ENCODE assay signal across 15 cellular contexts in genomic region chr13:27183561-27184147, GRCh38. TPM values are rescaled to one million over a fixed set of nuclear protein-coding genes. Genes with fewer than 3 reads are reported as not detected.
DNase-seq lines count a peak whose midpoint lies in the region; ATAC-seq and TF ChIP-seq lines count a peak whose summit lies in the region.
"Had no signal": no experiment of that assay in that cellular context is flagged by ENCODE, and none has a peak within 500 bp of the region (broad histone marks: within the 10 kb centered on the region; RNA-seq: fewer than 3 reads in every experiment).

No MANE protein-coding gene starts in this region.

- peak overlapping the region; percentile 78 for H3K27ac ChIP-seq in GM23248
- H3K27ac ChIP-seq in fibroblast of lung (ENCODE audit: insufficient read depth, low read length): peak overlapping the region; percentile 78
- peak overlapping the region; percentile 49 for H3K27ac ChIP-seq in osteoblast (ENCODE audit: low read depth, low read length)
- no peak overlapping the region for H3K27ac ChIP-seq in MM.1S (ENCODE audit: low read length)
- H3K27ac ChIP-seq in naive thymus-derived CD4-positive, alpha-beta T cell (ENCODE audit: low read depth, low read length): no peak overlapping the region
- H3K27ac ChIP-seq: dorsolateral prefrontal cortex had no signal

- H3K4me1 Mint-ChIP-seq in T-helper 17 cell: no peaks in the 10 kb centered on the region
- no peaks in the 10 kb centered on the region for H3K4me1 Mint-ChIP-seq in naive thymus-derived CD4-positive, alpha-beta T cell
- H3K4me1 Mint-ChIP-seq: IgD-negative memory B cell had no signal

- no peak overlapping the region for H3K4me3 ChIP-seq in GM23248
- H3K4me3 ChIP-seq in fibroblast of lung (replicated peaks in 1 of 4; ENCODE audit: control extremely low read depth in 1 of 4, insufficient read depth in 1 of 4, low read depth in 3 of 4, low read length in 4 of 4): no peak overlapping the region
- peak overlapping the region; percentile 4 for H3K4me3 ChIP-seq in osteoblast (ENCODE audit: insufficient read depth, low read length)
- H3K4me3 ChIP-seq in MM.1S (ENCODE audit: low read length): no peak overlapping the region
- no peak overlapping the region for H3K4me3 ChIP-seq in naive thymus-derived CD4-positive, alpha-beta T cell (ENCODE audit: low read length)
- H3K4me3 ChIP-seq: dorsolateral prefrontal cortex had no signal

- H2AFZ ChIP-seq in GM23248 (0 out of 2 replicates have a peak overlapping the region, but pooled peaks have one; percentile 26), fibroblast of lung (ENCODE audit: low read length) (no peak overlapping the region), osteoblast (ENCODE audit: low read length) (peak overlapping the region; percentile 67), MM.1S (ENCODE audit: low read length) (no peak overlapping the region)

- H3K4me1 ChIP-seq in GM23248 (ENCODE audit: insufficient read depth) (peaks cover 17% of the 10 kb centered on the region), fibroblast of lung (ENCODE audit: control insufficient read depth, extremely low read depth, insufficient read depth, low read length) (peaks cover 9% of the 10 kb centered on the region), osteoblast (ENCODE audit: insufficient read depth, low read length) (peaks cover 11% of the 10 kb centered on the region), MM.1S (ENCODE audit: low read length) (no peaks in the 10 kb centered on the region)
- H3K4me1 ChIP-seq in naive thymus-derived CD4-positive, alpha-beta T cell (ENCODE audit: control insufficient read depth in 2 of 2, insufficient read depth in 2 of 2, low read length in 2 of 2): no peaks in the 10 kb centered on the region

- peak overlapping the region; percentile 74 for H3K4me2 ChIP-seq in GM23248 (ENCODE audit: unreplicated experiment)
- peak overlapping the region; percentile 75 for H3K4me2 ChIP-seq in fibroblast of lung (ENCODE audit: extremely low read depth, insufficient read depth, low read length)
- peak overlapping the region; percentile 78 for H3K4me2 ChIP-seq in osteoblast (ENCODE audit: insufficient read depth, low read length)
- H3K4me2 ChIP-seq in MM.1S (ENCODE audit: low read depth, low read length): no peak overlapping the region

- POLR2A ChIA-PET in naive thymus-derived CD4-positive, alpha-beta T cell (lab: Charles Lee): no interaction called here

- no peak overlapping the region for H3K4me3 Mint-ChIP-seq in T-helper 17 cell
- H3K4me3 Mint-ChIP-seq in naive thymus-derived CD4-positive, alpha-beta T cell: no peak overlapping the region
- H3K4me3 Mint-ChIP-seq: activated CD4-positive, alpha-beta memory T cell treated with anti-CD3 and anti-CD28 coated beads for 36 hours; IgD-negative memory B cell; stimulated activated naive B cell treated with anti-CD40 and anti-IgM and Interleukin-4, amounts not matched to agents 10 μg/mL and 1 μg/mL and 100 μg/mL, for 72 hours had no signal

- peak overlapping the region; percentile 55 for H3K27ac Mint-ChIP-seq in T-helper 17 cell
- H3K27ac Mint-ChIP-seq in naive thymus-derived CD4-positive, alpha-beta T cell: no peak overlapping the region
- H3K27ac Mint-ChIP-seq: activated CD4-positive, alpha-beta memory T cell treated with anti-CD3 and anti-CD28 coated beads for 36 hours; IgD-negative memory B cell; stimulated activated naive B cell treated with anti-CD40 and anti-IgM and Interleukin-4, amounts not matched to agents 10 μg/mL and 1 μg/mL and 100 μg/mL, for 72 hours had no signal

- no peaks in the 10 kb centered on the region for H3K9me3 Mint-ChIP-seq in naive thymus-derived CD4-positive, alpha-beta T cell
- H3K9me3 Mint-ChIP-seq: activated CD4-positive, alpha-beta memory T cell treated with anti-CD3 and anti-CD28 coated beads for 36 hours; stimulated activated naive B cell treated with anti-CD40 and anti-IgM and Interleukin-4, amounts not matched to agents 10 μg/mL and 1 μg/mL and 100 μg/mL, for 72 hours had no signal

- H3K9me2 ChIP-seq in GM23248 (ENCODE audit: insufficient read depth) (no peaks in the 10 kb centered on the region), MM.1S (replicated peaks; ENCODE audit: insufficient read depth, low read length) (no peaks in the 10 kb centered on the region)

- H3K79me2 ChIP-seq in GM23248 (ENCODE audit: insufficient read depth): no peaks in the 10 kb centered on the region
- H3K79me2 ChIP-seq in fibroblast of lung (ENCODE audit: control insufficient read depth, insufficient read depth, low read length): no peaks in the 10 kb centered on the region
- H3K79me2 ChIP-seq in osteoblast (ENCODE audit: insufficient read depth, low read length): no peaks in the 10 kb centered on the region
- no peaks in the 10 kb centered on the region for H3K79me2 ChIP-seq in MM.1S (ENCODE audit: low read length)

- H3K36me3 Mint-ChIP-seq in T-helper 17 cell (ENCODE audit: low read depth): no peaks in the 10 kb centered on the region
- peaks cover 0 to 3% (median 0%) of the 10 kb centered on the region in 5 donors for H3K36me3 Mint-ChIP-seq in naive thymus-derived CD4-positive, alpha-beta T cell
- H3K36me3 Mint-ChIP-seq: activated CD4-positive, alpha-beta memory T cell treated with anti-CD3 and anti-CD28 coated beads for 36 hours; IgD-negative memory B cell had no signal

- H3K27me3 Mint-ChIP-seq in T-helper 17 cell: peaks cover 22% of the 10 kb centered on the region
- H3K27me3 Mint-ChIP-seq in naive thymus-derived CD4-positive, alpha-beta T cell: peaks cover 2 to 11% (median 9%) of the 10 kb centered on the region in 5 donors
- H3K27me3 Mint-ChIP-seq: IgD-negative memory B cell; stimulated activated naive B cell treated with anti-CD40 and anti-IgM and Interleukin-4, amounts not matched to agents 10 μg/mL and 1 μg/mL and 100 μg/mL, for 72 hours had no signal

- ATAC-seq in T-helper 17 cell: no peak
- no peak for ATAC-seq in naive thymus-derived CD4-positive, alpha-beta T cell
- ATAC-seq: stimulated activated naive B cell treated with anti-CD40 and anti-IgM and Interleukin-4, amounts not matched to agents 10 μg/mL and 1 μg/mL and 100 μg/mL, for 72 hours had no signal

- WGBS in GM23248 (ENCODE audit: low coverage in 1 of 2, low lambda C conversion rate in 2 of 2, missing lambda C conversion rate in 2 of 2), 2 experiments: 78% methylated on average over 9 of the region's 9 CpGs

- intact Hi-C loops in naive thymus-derived CD4-positive, alpha-beta T cell (cut with micrococcal nuclease): no loop called here

- H4K20me1 ChIP-seq in GM23248 (ENCODE audit: insufficient read depth) (no peaks in the 10 kb centered on the region), fibroblast of lung (ENCODE audit: control insufficient read depth, extremely low read depth, insufficient read depth, low read length) (no peaks in the 10 kb centered on the region), osteoblast (ENCODE audit: insufficient read depth, low read length) (no peaks in the 10 kb centered on the region), MM.1S (ENCODE audit: insufficient read depth, low read length) (no peaks in the 10 kb centered on the region)

- no peak for TF ChIP-seq CTCF in fibroblast of lung (conservative IDR thresholded peaks at IDR 0.05 in 1 of 2, IDR thresholded peaks at IDR 0.05 in 1 of 2; ENCODE audit: low read depth in 1 of 2, low read length in 2 of 2)
- no peak for TF ChIP-seq CTCF in osteoblast (IDR thresholded peaks at IDR 0.05; ENCODE audit: extremely low read depth, low read depth, low read length)
- no peak for TF ChIP-seq CTCF in MM.1S (IDR thresholded peaks at IDR 0.05; ENCODE audit: low read length)

- H3F3A ChIP-seq in GM23248 (ENCODE audit: insufficient read depth): peaks cover 8% of the 10 kb centered on the region
- H3F3A ChIP-seq in MM.1S (ENCODE audit: insufficient read depth, low read length): no peaks in the 10 kb centered on the region

- H3K27me3 ChIP-seq in GM23248 (replicated peaks; ENCODE audit: insufficient read depth): no peaks in the 10 kb centered on the region
- H3K27me3 ChIP-seq in fibroblast of lung (ENCODE audit: control insufficient read depth, insufficient read depth, low read length): no peaks in the 10 kb centered on the region
- no peaks in the 10 kb centered on the region for H3K27me3 ChIP-seq in osteoblast (ENCODE audit: insufficient read depth, low read length)
- H3K27me3 ChIP-seq in MM.1S (replicated peaks; ENCODE audit: insufficient read depth, low read length): no peaks in the 10 kb centered on the region
- H3K27me3 ChIP-seq in naive thymus-derived CD4-positive, alpha-beta T cell (ENCODE audit: control insufficient read depth in 2 of 2, insufficient read depth in 2 of 2, low read length in 2 of 2): no peaks in the 10 kb centered on the region
- H3K27me3 ChIP-seq: dorsolateral prefrontal cortex had no signal

- DNase-seq in GM23248 (peak; percentile 75), T-helper 17 cell (no peak), fibroblast of lung (ENCODE audit: low read depth in 2 of 2) (peak; percentile 48 to 49), osteoblast (ENCODE audit: insufficient read length, low spot score, missing footprints) (no peak), MM.1S (no peak), NCI-H748 (lab: John Stamatoyannopoulos, UW; ENCODE audit: unreplicated experiment) (no peak)
- DNase-seq in naive thymus-derived CD4-positive, alpha-beta T cell: no peak
- no peak for DNase-seq in activated CD4-positive, alpha-beta T cell treated with anti-CD3 and anti-CD28 coated beads, Interleukin-2, amount 50 U/mL, for 1 hour
- DNase-seq: activated CD4-positive, alpha-beta memory T cell treated with anti-CD3 and anti-CD28 coated beads for 36 hours; anterior cingulate cortex; dorsolateral prefrontal cortex; NCI-H1694; NCI-H748 treated with DMSO at 0.1 percent for 48 hours; stimulated activated naive B cell treated with anti-CD40 and anti-IgM and Interleukin-4, amounts not matched to agents 10 μg/mL and 1 μg/mL and 100 μg/mL, for 72 hours had no signal

- H3K9ac ChIP-seq in GM23248: peak overlapping the region; percentile 51; the same call in 1 of the 2 replicates
- H3K9ac ChIP-seq in fibroblast of lung (ENCODE audit: insufficient read depth, low read length): no peak overlapping the region
- no peak overlapping the region for H3K9ac ChIP-seq in MM.1S (ENCODE audit: low read length)

- in situ Hi-C loops in GM23248 (cut with MboI): no loop called here

- H3K36me3 ChIP-seq in GM23248 (ENCODE audit: low read depth) (no peaks in the 10 kb centered on the region), fibroblast of lung (ENCODE audit: control insufficient read depth, insufficient read depth, low read length) (no peaks in the 10 kb centered on the region), osteoblast (ENCODE audit: insufficient read depth, low read length) (no peaks in the 10 kb centered on the region), MM.1S (replicated peaks; ENCODE audit: insufficient read depth, low read length) (no peaks in the 10 kb centered on the region)
- no peaks in the 10 kb centered on the region for H3K36me3 ChIP-seq in naive thymus-derived CD4-positive, alpha-beta T cell (ENCODE audit: control insufficient read depth in 2 of 3, insufficient read depth in 3 of 3, low read length in 3 of 3)

- H3K9me3 ChIP-seq in GM23248 (ENCODE audit: low read depth): no peaks in the 10 kb centered on the region
- H3K9me3 ChIP-seq in T-helper 17 cell (ENCODE audit: control insufficient read depth, low read length, poor library complexity, severe bottlenecking): no peaks in the 10 kb centered on the region
- H3K9me3 ChIP-seq in fibroblast of lung (ENCODE audit: control insufficient read depth, insufficient read depth, low read depth, low read length): no peaks in the 10 kb centered on the region
- H3K9me3 ChIP-seq in osteoblast (ENCODE audit: low read depth, low read length): no peaks in the 10 kb centered on the region
- H3K9me3 ChIP-seq in MM.1S (replicated peaks; ENCODE audit: insufficient read depth, low read length): no peaks in the 10 kb centered on the region
- H3K9me3 ChIP-seq in naive thymus-derived CD4-positive, alpha-beta T cell (ENCODE audit: control insufficient read depth in 2 of 3, low read length in 3 of 3): no peaks in the 10 kb centered on the region

- CTCF ChIA-PET in naive thymus-derived CD4-positive, alpha-beta T cell (lab: Charles Lee): no interaction called here

RNA-seq across cellular contexts. Expression of gene USP12, which starts 12.0 kb away (rescaled TPM):
- 18.9 and 21.8 TPM in 2 replicates for total RNA-seq in GM23248 (2014; rRNA removed; shearing (Covaris generic))
- polyA plus RNA-seq in GM23248 (2016; fragmentation: Nextera tagmentation; extraction: Ambion mirVana) (16.0 and 16.7 TPM in 2 replicates), fibroblast of lung (17.3 and 18.9 TPM in 2 replicates)
- total RNA-seq in T-helper 17 cell (10 to 100 TPM; 36.6 to 44.5 TPM), fibroblast of lung (23.6 and 36.3 TPM in 2 replicates), osteoblast (20.9 and 24.6 TPM in 2 replicates)
- polyA plus RNA-seq in fibroblast of lung (2012): 12.5 and 19.4 TPM in 2 replicates
- polyA minus RNA-seq in fibroblast of lung (ENCODE audit: low replicate concordance): 1.8 and 2.3 TPM in 2 replicates
- 10 to 100 TPM; 22.2 to 53.5 (median 25.1) TPM for total RNA-seq in naive thymus-derived CD4-positive, alpha-beta T cell
- 10 to 100 TPM; 11.0 to 11.3 TPM for polyA plus RNA-seq in naive thymus-derived CD4-positive, alpha-beta T cell

Comparison
In these comparisons a context has a peak if more than half of its experiments do, and no peak if none do; other contexts are left out.
1. DNase-seq: peak in GM23248 (single experiment) and fibroblast of lung (2 of 2); none in T-helper 17 cell (0 of 3), osteoblast (single experiment), MM.1S (single experiment), NCI-H748 (single experiment), naive thymus-derived CD4-positive, alpha-beta T cell (0 of 9) and activated CD4-positive, alpha-beta T cell treated with anti-CD3 and anti-CD28 coated beads, Interleukin-2, amount 50 U/mL, for 1 hour (single experiment).
2. H2AFZ ChIP-seq: peak in GM23248 (single experiment) and osteoblast (single experiment); none in fibroblast of lung (single experiment) and MM.1S (single experiment).
3. H3K27ac ChIP-seq: peak in GM23248 (single experiment), fibroblast of lung (single experiment) and osteoblast (single experiment); none in MM.1S (single experiment) and naive thymus-derived CD4-positive, alpha-beta T cell (single experiment).